8 cellular contexts compared by ENCODE assay signal in the genomic region with DNA sequence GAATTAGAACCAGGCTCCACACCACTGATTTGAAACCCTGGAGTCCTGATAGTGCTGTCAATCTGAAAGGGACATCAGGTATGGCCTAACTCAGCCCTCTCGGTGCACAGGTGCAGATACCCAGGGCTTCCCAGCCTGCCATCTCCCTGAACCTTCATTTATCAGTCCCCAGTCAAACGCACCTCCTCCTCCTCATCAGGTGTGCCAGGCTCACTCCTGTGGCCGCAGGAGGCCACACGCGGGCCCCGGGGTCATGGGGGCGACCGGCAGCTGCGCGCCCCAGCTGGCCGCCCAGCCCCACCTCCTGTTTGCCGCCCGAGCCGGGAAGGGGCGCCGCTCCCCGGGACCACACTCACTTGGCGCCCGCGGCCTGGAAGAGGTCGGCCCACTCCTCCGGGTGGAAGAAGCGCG. TPM values are rescaled to one million over a fixed set of nuclear protein-coding genes. Genes with fewer than 3 reads are reported as not detected.
DNase-seq lines count a peak whose midpoint lies in the region; ATAC-seq and TF ChIP-seq lines count a peak whose summit lies in the region.

No MANE protein-coding gene starts in this region.

- H3K27me3 ChIP-seq in RWPE2 (ENCODE audit: insufficient read depth, poor library complexity, severe bottlenecking) = no peaks in the 10 kb centered on the region

- H3K4me3 ChIP-seq in RWPE2 (ENCODE audit: severe bottlenecking) = peak overlapping the region; percentile 54
- peak overlapping the region; percentile 71 for H3K4me3 ChIP-seq in fibroblast of the aortic adventitia (ENCODE audit: low read depth, low read length)
- peak overlapping the region; percentile 74 for H3K4me3 ChIP-seq in retinal pigment epithelial cell (ENCODE audit: low read length)

- H3K9me3 ChIP-seq in RWPE2 (ENCODE audit: severe bottlenecking) = peaks cover 2% of the 10 kb centered on the region

- H3K9me3 Mint-ChIP-seq in HFFc6 = no peaks in the 10 kb centered on the region

- H3K36me3 ChIP-seq in RWPE2 (ENCODE audit: low read depth) = peaks cover 25% of the 10 kb centered on the region

- H3K27ac ChIP-seq in RWPE2 (ENCODE audit: poor library complexity, severe bottlenecking) = peak overlapping the region; percentile 83

- no peaks in the 10 kb centered on the region for H3K36me3 Mint-ChIP-seq in HFFc6 (ENCODE audit: low read depth)

- H3K27ac Mint-ChIP-seq in HFFc6 = no peak overlapping the region

- H3K4me3 Mint-ChIP-seq in HFFc6 = peak overlapping the region; percentile 86

- peaks cover 19% of the 10 kb centered on the region for H3K27me3 Mint-ChIP-seq in HFFc6 (ENCODE audit: insufficient read depth)

- ATAC-seq in RWPE2 (ENCODE audit: low read depth) = peak; percentile 32

- in situ Hi-C loops in G401 (cut with HindIII; ENCODE audit: low sequenced_read_pairs) = no loop called here

- peaks cover 26% of the 10 kb centered on the region for H3K4me1 Mint-ChIP-seq in HFFc6 (ENCODE audit: low read depth)

- peaks cover 26% of the 10 kb centered on the region for H3K4me1 ChIP-seq in RWPE2 (ENCODE audit: insufficient read depth, poor library complexity, severe bottlenecking)

- DNase-seq in G401 (ENCODE audit: low spot score) (peak; percentile 13), HFFc6 (no peak), RWPE2 (ENCODE audit: low spot score) (peak; percentile 65), fibroblast of the aortic adventitia (ENCODE audit: low read depth) (no peak), retinal pigment epithelial cell (ENCODE audit: low read depth) (no peak), NCI-H2107 (lab: John Stamatoyannopoulos, UW) (no peak), GOT3 (lab: John Stamatoyannopoulos, UW) (no peak), SK-N-DZ (ENCODE audit: low spot score) (no peak)

- TF ChIP-seq CTCF in HFFc6 (IDR thresholded peaks at IDR 0.05) = no peak
- TF ChIP-seq CTCF in RWPE2 (IDR thresholded peaks at IDR 0.05; ENCODE audit: poor library complexity, severe bottlenecking) = no peak
- no peak for TF ChIP-seq CTCF in fibroblast of the aortic adventitia (IDR thresholded peaks at IDR 0.05; ENCODE audit: insufficient read depth, low read length)
- no peak for TF ChIP-seq CTCF in retinal pigment epithelial cell (conservative IDR thresholded peaks at IDR 0.05; ENCODE audit: low read depth, low read length)

RNA-seq across cellular contexts. Expression of a gene that starts 0.5 kb away (rescaled TPM):
- total RNA-seq in G401 (2014; rRNA removed; shearing (Covaris generic)) = 79.4 and 84.1 TPM in 2 replicates
- 1 to 10 TPM; 4.1 to 6.7 (median 5.8) TPM for total RNA-seq in HFFc6 (2021; fragmentation: NEBNext Ultra II Directional; extraction: Animal tissue kit (Norgen Biotek cat#: 25700))
- 3.8 and 5.9 TPM in 2 replicates for total RNA-seq in fibroblast of the aortic adventitia (ENCODE audit: low replicate concordance)
- 3.7 and 4.1 TPM in 2 replicates for polyA plus RNA-seq in SK-N-DZ (2014; cell fraction: cytosol; rRNA removed)
- polyA plus RNA-seq in SK-N-DZ (2014; cell fraction: nucleus; rRNA removed) = 1.8 and 2.4 TPM in 2 replicates

RNA-seq across cellular contexts. Expression of a gene that starts 42.3 kb away (rescaled TPM):
- 52.9 and 55.8 TPM in 2 replicates for total RNA-seq in G401 (2014; rRNA removed; shearing (Covaris generic))
- total RNA-seq in HFFc6 (2021; fragmentation: NEBNext Ultra II Directional; extraction: Animal tissue kit (Norgen Biotek cat#: 25700)) = 10 to 100 TPM; 20.2 to 22.9 (median 21.7) TPM
- 28.4 and 38.1 TPM in 2 replicates for total RNA-seq in fibroblast of the aortic adventitia (ENCODE audit: low replicate concordance)
- 13.1 and 17.3 TPM in 2 replicates for polyA plus RNA-seq in SK-N-DZ (2014; cell fraction: cytosol; rRNA removed)
- polyA plus RNA-seq in SK-N-DZ (2014; cell fraction: nucleus; rRNA removed) = 9.5 and 13.6 TPM in 2 replicates

RNA-seq across cellular contexts. Expression of a gene that starts 45.6 kb away (rescaled TPM):
- not detected in 2 replicates for total RNA-seq in G401 (2014; rRNA removed; shearing (Covaris generic))
- total RNA-seq in HFFc6 (2021; fragmentation: NEBNext Ultra II Directional; extraction: Animal tissue kit (Norgen Biotek cat#: 25700)) = not detected
- total RNA-seq in fibroblast of the aortic adventitia (ENCODE audit: low replicate concordance) = under 0.01 TPM in 1 of 2 replicates, not detected in the other
- polyA plus RNA-seq in SK-N-DZ (2014; cell fraction: cytosol; rRNA removed) = not detected in 2 replicates
- not detected in 2 replicates for polyA plus RNA-seq in SK-N-DZ (2014; cell fraction: nucleus; rRNA removed)

Comparison
In these comparisons a context has a peak if more than half of its experiments do, and no peak if none do; other contexts are left out.
1. DNase-seq: peak in G401 (single experiment) and RWPE2 (single experiment); none in HFFc6 (single experiment), fibroblast of the aortic adventitia (single experiment), retinal pigment epithelial cell (single experiment), NCI-H2107 (single experiment), GOT3 (single experiment) and SK-N-DZ (single experiment).
2. RNA of a gene that starts 0.5 kb away (total RNA-seq): 79.4 to 84.1 TPM in G401; 4.1 to 6.7 TPM in HFFc6 and 3.8 to 5.9 TPM in fibroblast of the aortic adventitia; every median in the first group is over 10 times any median in the second.
3. Peak in every context shown above with its lines, with median percentiles within 50 percentile points of each other: H3K4me3 ChIP-seq.